ENCODE assay signal across 1 cellular context in genomic region chr21:17523007-17523451, GRCh38.
A peak's percentile ranks its signal among the peaks of the same experiment; 100 is the strongest.
TF ChIP-seq lines count a peak whose summit lies in the region.

No MANE protein-coding gene starts in this region.

TF ChIP-seq in HepG2, 621 proteins besides CTCF, POLR2A, EP300 and RAD21 (continued from another document and continues in another):
- TF ChIP-seq ARNT2 (CRISPR knock-in tag; IDR thresholded peaks at IDR 0.05; ENCODE audit: low read depth) (0 out of 2 replicates have a peak, but pooled peaks have one; percentile 79), MATR3 (CRISPR knock-in tag; IDR thresholded peaks at IDR 0.05) (no peak), ZFY (CRISPR knock-in tag; IDR thresholded peaks at IDR 0.05) (no peak), CAMTA2 (CRISPR knock-in tag; IDR thresholded peaks at IDR 0.05; ENCODE audit: borderline replicate concordance) (no peak), ONECUT2 (CRISPR knock-in tag; IDR thresholded peaks at IDR 0.05) (peak; percentile 70), ZBTB38 (CRISPR knock-in tag; IDR thresholded peaks at IDR 0.05) (no peak; the same call in 1 of the 2 replicates), SIN3B (IDR thresholded peaks at IDR 0.05; ENCODE audit: low read length) (no peak), SALL1 (CRISPR knock-in tag; IDR thresholded peaks at IDR 0.05) (peak; percentile 100), FOSL1 (CRISPR knock-in tag; IDR thresholded peaks at IDR 0.05; ENCODE audit: borderline replicate concordance) (peak; percentile 66; the same call in 1 of the 2 replicates), TERF1 (CRISPR knock-in tag; IDR thresholded peaks at IDR 0.05) (no peak), CSRNP1 (CRISPR knock-in tag; IDR thresholded peaks at IDR 0.05) (no peak), AHDC1 (CRISPR knock-in tag; IDR thresholded peaks at IDR 0.05; ENCODE audit: borderline replicate concordance) (peak; percentile 100), CCAR2 (optimal IDR thresholded peaks at IDR 0.05; ENCODE audit: low read depth, low read length) (peak; percentile 49), ZSCAN29 (CRISPR knock-in tag; conservative IDR thresholded peaks at IDR 0.05) (peak; percentile 86), NPAS2 (CRISPR knock-in tag; IDR thresholded peaks at IDR 0.05; ENCODE audit: borderline replicate concordance) (no peak), ZNF460 (CRISPR knock-in tag; IDR thresholded peaks at IDR 0.05; ENCODE audit: borderline replicate concordance) (peak; percentile 54; the same call in 1 of the 2 replicates), ZBTB2 (CRISPR knock-in tag; IDR thresholded peaks at IDR 0.05; ENCODE audit: low read depth) (no peak), JDP2 (CRISPR knock-in tag; IDR thresholded peaks at IDR 0.05; ENCODE audit: borderline replicate concordance) (no peak), SP1 (IDR thresholded peaks at IDR 0.05) (no peak), SP1 (CRISPR knock-in tag; IDR thresholded peaks at IDR 0.05) (no peak), GTF3A (CRISPR knock-in tag; conservative IDR thresholded peaks at IDR 0.05) (0 out of 2 replicates have a peak, but pooled peaks have one; percentile 42), CHD4 (IDR thresholded peaks at IDR 0.05; ENCODE audit: borderline replicate concordance, low read length) (peak; percentile 71; the same call in 1 of the 2 replicates), NFIC (IDR thresholded peaks at IDR 0.05; ENCODE audit: low read length) (peak; percentile 95), ZBTB33 (CRISPR knock-in tag; IDR thresholded peaks at IDR 0.05) (peak; percentile 75; the same call in 1 of the 2 replicates), ZNF83 (CRISPR knock-in tag; IDR thresholded peaks at IDR 0.05; ENCODE audit: borderline replicate concordance) (no peak), GABPA (IDR thresholded peaks at IDR 0.05; ENCODE audit: low read depth, low read length) (no peak), GABPA (CRISPR knock-in tag; IDR thresholded peaks at IDR 0.05; ENCODE audit: low read depth) (peak; percentile 68), KMT2B (CRISPR knock-in tag; IDR thresholded peaks at IDR 0.05) (peak; percentile 75), NFATC3 (CRISPR knock-in tag; IDR thresholded peaks at IDR 0.05) (no peak), ZBTB10 (CRISPR knock-in tag; IDR thresholded peaks at IDR 0.05; ENCODE audit: borderline replicate concordance) (no peak; the same call in 1 of the 2 replicates), SYNCRIP (IDR thresholded peaks at IDR 0.05; ENCODE audit: insufficient read depth, low read depth, low read length) (no peak), GLMP (CRISPR knock-in tag; IDR thresholded peaks at IDR 0.05; ENCODE audit: borderline replicate concordance) (no peak), PRPF4 (IDR thresholded peaks at IDR 0.05; ENCODE audit: low read depth, low read length, poor library complexity, severe bottlenecking) (no peak), SKIL (CRISPR knock-in tag; IDR thresholded peaks at IDR 0.05; ENCODE audit: borderline replicate concordance) (peak; percentile 97), ZFX (CRISPR knock-in tag; IDR thresholded peaks at IDR 0.05; ENCODE audit: low read depth) (peak; percentile 20; the same call in 1 of the 2 replicates), KAT2B (IDR thresholded peaks at IDR 0.05; ENCODE audit: borderline replicate concordance, low read depth, low read length) (no peak), TAF15 (IDR thresholded peaks at IDR 0.05; ENCODE audit: low read depth, low read length, poor library complexity, severe bottlenecking) (no peak), GPN1 (CRISPR knock-in tag; IDR thresholded peaks at IDR 0.05; ENCODE audit: borderline replicate concordance) (no peak), BATF2 (CRISPR knock-in tag; IDR thresholded peaks at IDR 0.05) (no peak), ZNF296 (CRISPR knock-in tag; conservative IDR thresholded peaks at IDR 0.05) (no peak), ATF1 (CRISPR knock-in tag; IDR thresholded peaks at IDR 0.05) (peak; percentile 57; the same call in 1 of the 2 replicates), KDM5B (CRISPR knock-in tag; IDR thresholded peaks at IDR 0.05; ENCODE audit: borderline replicate concordance) (no peak)
